1 cellular context compared by ENCODE assay signal in the genomic region with DNA sequence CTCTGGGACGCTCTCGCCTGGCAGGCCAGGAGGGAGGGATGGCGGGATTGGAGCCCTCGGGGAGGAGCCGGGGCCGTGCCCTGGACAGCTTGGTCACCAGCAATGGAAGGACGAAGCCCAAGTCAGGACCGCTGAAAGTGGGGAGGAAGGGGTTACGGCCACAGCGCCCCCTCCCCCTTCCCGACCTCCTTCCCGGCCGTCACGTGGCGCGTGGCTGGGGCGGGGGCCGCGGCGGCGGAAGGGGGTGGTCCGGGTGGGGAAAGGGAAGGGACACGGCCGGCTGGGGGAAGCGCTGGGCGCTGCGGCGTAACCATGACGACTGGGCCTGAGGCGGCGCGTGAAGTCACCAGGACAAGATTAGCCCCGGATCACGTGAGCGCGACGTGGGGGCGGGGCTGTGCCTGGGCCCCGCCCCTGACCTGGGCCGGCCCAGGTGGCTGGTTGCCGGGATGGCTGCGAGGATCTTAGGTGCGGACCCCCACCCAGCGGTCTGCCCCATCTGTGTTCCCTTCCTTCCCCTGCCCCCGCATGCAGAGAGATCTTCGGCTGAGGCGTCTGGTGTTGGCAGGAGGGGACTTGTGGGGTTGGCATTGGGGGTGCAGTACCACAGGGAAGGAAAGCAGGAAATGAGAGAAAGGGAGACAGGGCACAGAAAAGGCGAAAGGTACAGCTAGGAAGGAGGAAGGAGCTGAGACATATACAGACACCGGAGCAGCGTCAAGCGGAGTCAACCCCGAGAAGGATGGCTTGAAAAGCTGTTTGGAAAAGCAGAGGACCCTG.
TF ChIP-seq lines count a peak whose summit lies in the region.

No MANE protein-coding gene starts in this region.

TF ChIP-seq in HepG2, 621 proteins besides CTCF, POLR2A, EP300 and RAD21 (continued from another document and continues in another):
- TF ChIP-seq ATAD3A (CRISPR knock-in tag; IDR thresholded peaks at IDR 0.05), result no peak
- no peak for TF ChIP-seq KAT7 (CRISPR knock-in tag; IDR thresholded peaks at IDR 0.05; ENCODE audit: borderline replicate concordance)
- TF ChIP-seq MXD4 (CRISPR knock-in tag; IDR thresholded peaks at IDR 0.05), result 0 out of 2 replicates have a peak, but pooled peaks have one; percentile 29
- no peak for TF ChIP-seq ZNF781 (CRISPR knock-in tag; IDR thresholded peaks at IDR 0.05; ENCODE audit: borderline replicate concordance, not compliant biosample characterization)
- TF ChIP-seq PHF8 (CRISPR knock-in tag; IDR thresholded peaks at IDR 0.05), result 0 out of 2 replicates have a peak, but pooled peaks have one; percentile 46
- no peak for TF ChIP-seq FOXJ3 (CRISPR knock-in tag; IDR thresholded peaks at IDR 0.05; ENCODE audit: borderline replicate concordance)
- TF ChIP-seq POLR2AphosphoS5 (IDR thresholded peaks at IDR 0.05; ENCODE audit: low read depth, low read length), result peak; percentile 54
- TF ChIP-seq, protein P1, sequence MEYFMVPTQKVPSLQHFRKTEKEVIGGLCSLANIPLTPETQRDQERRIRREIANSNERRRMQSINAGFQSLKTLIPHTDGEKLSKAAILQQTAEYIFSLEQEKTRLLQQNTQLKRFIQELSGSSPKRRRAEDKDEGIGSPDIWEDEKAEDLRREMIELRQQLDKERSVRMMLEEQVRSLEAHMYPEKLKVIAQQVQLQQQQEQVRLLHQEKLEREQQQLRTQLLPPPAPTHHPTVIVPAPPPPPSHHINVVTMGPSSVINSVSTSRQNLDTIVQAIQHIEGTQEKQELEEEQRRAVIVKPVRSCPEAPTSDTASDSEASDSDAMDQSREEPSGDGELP (IDR thresholded peaks at IDR 0.05; ENCODE audit: borderline replicate concordance, low read depth), result peak; percentile 56; the same call in 1 of the 2 replicates
- 0 out of 2 replicates have a peak, but pooled peaks have one; percentile 34 for TF ChIP-seq ZNF329 (CRISPR knock-in tag; IDR thresholded peaks at IDR 0.05; ENCODE audit: low read depth)
- TF ChIP-seq ZBTB38 (CRISPR knock-in tag; IDR thresholded peaks at IDR 0.05), result no peak
- no peak for TF ChIP-seq NFE2 (CRISPR knock-in tag; IDR thresholded peaks at IDR 0.05)
- TF ChIP-seq ZMYM4 (CRISPR knock-in tag; IDR thresholded peaks at IDR 0.05), result 0 out of 2 replicates have a peak, but pooled peaks have one; percentile 31
- peak; percentile 38; the same call in 1 of the 2 replicates for TF ChIP-seq TAF1 (CRISPR knock-in tag; IDR thresholded peaks at IDR 0.05)
- no peak; the same call in 1 of the 2 replicates for TF ChIP-seq ZFP91 (CRISPR knock-in tag; IDR thresholded peaks at IDR 0.05; ENCODE audit: borderline replicate concordance)
- TF ChIP-seq, protein P2, sequence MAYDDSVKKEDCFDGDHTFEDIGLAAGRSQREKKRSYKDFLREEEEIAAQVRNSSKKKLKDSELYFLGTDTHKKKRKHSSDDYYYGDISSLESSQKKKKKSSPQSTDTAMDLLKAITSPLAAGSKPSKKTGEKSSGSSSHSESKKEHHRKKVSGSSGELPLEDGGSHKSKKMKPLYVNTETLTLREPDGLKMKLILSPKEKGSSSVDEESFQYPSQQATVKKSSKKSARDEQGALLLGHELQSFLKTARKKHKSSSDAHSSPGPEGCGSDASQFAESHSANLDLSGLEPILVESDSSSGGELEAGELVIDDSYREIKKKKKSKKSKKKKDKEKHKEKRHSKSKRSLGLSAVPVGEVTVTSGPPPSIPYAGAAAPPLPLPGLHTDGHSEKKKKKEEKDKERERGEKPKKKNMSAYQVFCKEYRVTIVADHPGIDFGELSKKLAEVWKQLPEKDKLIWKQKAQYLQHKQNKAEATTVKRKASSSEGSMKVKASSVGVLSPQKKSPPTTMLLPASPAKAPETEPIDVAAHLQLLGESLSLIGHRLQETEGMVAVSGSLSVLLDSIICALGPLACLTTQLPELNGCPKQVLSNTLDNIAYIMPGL (CRISPR knock-in tag; IDR thresholded peaks at IDR 0.05; ENCODE audit: borderline replicate concordance in 1 of 2, low read depth in 1 of 2), result 0 out of 4 replicates have a peak, but pooled peaks of 1 of the 2 experiments have one; percentile 24
- TF ChIP-seq CC2D1A (CRISPR knock-in tag; IDR thresholded peaks at IDR 0.05), result no peak
- TF ChIP-seq, protein P3, sequence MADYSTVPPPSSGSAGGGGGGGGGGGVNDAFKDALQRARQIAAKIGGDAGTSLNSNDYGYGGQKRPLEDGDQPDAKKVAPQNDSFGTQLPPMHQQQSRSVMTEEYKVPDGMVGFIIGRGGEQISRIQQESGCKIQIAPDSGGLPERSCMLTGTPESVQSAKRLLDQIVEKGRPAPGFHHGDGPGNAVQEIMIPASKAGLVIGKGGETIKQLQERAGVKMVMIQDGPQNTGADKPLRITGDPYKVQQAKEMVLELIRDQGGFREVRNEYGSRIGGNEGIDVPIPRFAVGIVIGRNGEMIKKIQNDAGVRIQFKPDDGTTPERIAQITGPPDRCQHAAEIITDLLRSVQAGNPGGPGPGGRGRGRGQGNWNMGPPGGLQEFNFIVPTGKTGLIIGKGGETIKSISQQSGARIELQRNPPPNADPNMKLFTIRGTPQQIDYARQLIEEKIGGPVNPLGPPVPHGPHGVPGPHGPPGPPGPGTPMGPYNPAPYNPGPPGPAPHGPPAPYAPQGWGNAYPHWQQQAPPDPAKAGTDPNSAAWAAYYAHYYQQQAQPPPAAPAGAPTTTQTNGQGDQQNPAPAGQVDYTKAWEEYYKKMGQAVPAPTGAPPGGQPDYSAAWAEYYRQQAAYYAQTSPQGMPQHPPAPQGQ (CRISPR knock-in tag; IDR thresholded peaks at IDR 0.05; ENCODE audit: borderline replicate concordance), result no peak
- no peak for TF ChIP-seq NFAT5 (CRISPR knock-in tag; IDR thresholded peaks at IDR 0.05)
- TF ChIP-seq MED1 (CRISPR knock-in tag; IDR thresholded peaks at IDR 0.05), result 0 out of 2 replicates have a peak, but pooled peaks have one; percentile 18
- TF ChIP-seq ESRRA (CRISPR knock-in tag; IDR thresholded peaks at IDR 0.05; ENCODE audit: low read depth), result 0 out of 2 replicates have a peak, but pooled peaks have one; percentile 33
- no peak for TF ChIP-seq CHCHD3 (CRISPR knock-in tag; IDR thresholded peaks at IDR 0.05)
- TF ChIP-seq POLR2G (IDR thresholded peaks at IDR 0.05; ENCODE audit: low read depth, low read length), result peak; percentile 72
- no peak for TF ChIP-seq DPF2 (CRISPR knock-in tag; IDR thresholded peaks at IDR 0.05; ENCODE audit: borderline replicate concordance, low read depth)
- 0 out of 2 replicates have a peak, but pooled peaks have one; percentile 56 for TF ChIP-seq HOXA3 (CRISPR knock-in tag; IDR thresholded peaks at IDR 0.05)
- TF ChIP-seq ARID2 (CRISPR knock-in tag; IDR thresholded peaks at IDR 0.05; ENCODE audit: borderline replicate concordance), result 0 out of 2 replicates have a peak, but pooled peaks have one; percentile 18
- TF ChIP-seq, protein P4, sequence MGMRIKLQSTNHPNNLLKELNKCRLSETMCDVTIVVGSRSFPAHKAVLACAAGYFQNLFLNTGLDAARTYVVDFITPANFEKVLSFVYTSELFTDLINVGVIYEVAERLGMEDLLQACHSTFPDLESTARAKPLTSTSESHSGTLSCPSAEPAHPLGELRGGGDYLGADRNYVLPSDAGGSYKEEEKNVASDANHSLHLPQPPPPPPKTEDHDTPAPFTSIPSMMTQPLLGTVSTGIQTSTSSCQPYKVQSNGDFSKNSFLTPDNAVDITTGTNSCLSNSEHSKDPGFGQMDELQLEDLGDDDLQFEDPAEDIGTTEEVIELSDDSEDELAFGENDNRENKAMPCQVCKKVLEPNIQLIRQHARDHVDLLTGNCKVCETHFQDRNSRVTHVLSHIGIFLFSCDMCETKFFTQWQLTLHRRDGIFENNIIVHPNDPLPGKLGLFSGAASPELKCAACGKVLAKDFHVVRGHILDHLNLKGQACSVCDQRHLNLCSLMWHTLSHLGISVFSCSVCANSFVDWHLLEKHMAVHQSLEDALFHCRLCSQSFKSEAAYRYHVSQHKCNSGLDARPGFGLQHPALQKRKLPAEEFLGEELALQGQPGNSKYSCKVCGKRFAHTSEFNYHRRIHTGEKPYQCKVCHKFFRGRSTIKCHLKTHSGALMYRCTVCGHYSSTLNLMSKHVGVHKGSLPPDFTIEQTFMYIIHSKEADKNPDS (CRISPR knock-in tag; IDR thresholded peaks at IDR 0.05), result 0 out of 2 replicates have a peak, but pooled peaks have one; percentile 49
- TF ChIP-seq MYC (CRISPR knock-in tag; IDR thresholded peaks at IDR 0.05; ENCODE audit: borderline replicate concordance), result peak; percentile 60; the same call in 1 of the 2 replicates
- TF ChIP-seq ZNF670 (CRISPR knock-in tag; IDR thresholded peaks at IDR 0.05; ENCODE audit: borderline replicate concordance), result no peak
- no peak for TF ChIP-seq MBNL3 (CRISPR knock-in tag; conservative IDR thresholded peaks at IDR 0.05)
- TF ChIP-seq RFX5 (IDR thresholded peaks at IDR 0.05; ENCODE audit: low read depth, low read length), result 0 out of 2 replicates have a peak, but pooled peaks have one; percentile 17
- peak; percentile 47 for TF ChIP-seq RBM39 (IDR thresholded peaks at IDR 0.05; ENCODE audit: low read depth, low read length, poor library complexity, severe bottlenecking)
- TF ChIP-seq NCOA1 (CRISPR knock-in tag; IDR thresholded peaks at IDR 0.05), result peak; percentile 39; the same call in 1 of the 2 replicates
- TF ChIP-seq UBTF (CRISPR knock-in tag; IDR thresholded peaks at IDR 0.05), result peak; percentile 34; the same call in 1 of the 2 replicates
- TF ChIP-seq ELF1 (CRISPR knock-in tag; IDR thresholded peaks at IDR 0.05), result no peak
- TF ChIP-seq TEAD3 (CRISPR knock-in tag; optimal IDR thresholded peaks at IDR 0.05; ENCODE audit: borderline replicate concordance), result no peak
- peak; percentile 56; the same call in 1 of the 2 replicates for TF ChIP-seq TFE3 (CRISPR knock-in tag; IDR thresholded peaks at IDR 0.05)
